In genomic region chr1:33719771-33720670, GRCh38 we compare ENCODE assay signal across 21 cellular contexts.
DNase-seq lines count a peak whose midpoint lies in the region; ATAC-seq and TF ChIP-seq lines count a peak whose summit lies in the region.
"Had no signal": no experiment of that assay in that cellular context is flagged by ENCODE, and none has a peak within 500 bp of the region (broad histone marks: within the 10 kb centered on the region; RNA-seq: fewer than 3 reads in every experiment).

No MANE protein-coding gene starts in this region.

- in situ Hi-C loops in G401 (cut with HindIII; ENCODE audit: low sequenced_read_pairs) = no loop called here

- H3K4me1 ChIP-seq in adipocyte (ENCODE audit: control insufficient read depth, insufficient read depth, low read length) = no peaks in the 10 kb centered on the region
- H3K4me1 ChIP-seq: breast epithelium, lower lobe of right lung had no signal

- H3K27me3 ChIP-seq in AG04450 (ENCODE audit: control insufficient read depth, insufficient read depth, low read length) (no peaks in the 10 kb centered on the region), adipocyte (replicated peaks; ENCODE audit: control insufficient read depth, insufficient read depth, low read length) (no peaks in the 10 kb centered on the region)

- no peaks in the 10 kb centered on the region for H3K9me3 Mint-ChIP-seq in progenitor cell of endocrine pancreas (ENCODE audit: low read depth)
- H3K9me3 Mint-ChIP-seq: activated naive CD8-positive, alpha-beta T cell treated with anti-CD3 and anti-CD28 coated beads for 36 hours; activated T-helper 2 cell treated with anti-CD3 and anti-CD28 coated beads, Interferon-gamma antibody, Interleukin-2, Interleukin-4, amounts not matched to agents 10 μg/mL and 5 μg/mL and 100 μg/mL, durations not matched to agents 14 hours and 24 hours and 36 hours; CD8-positive, alpha-beta memory T cell had no signal

- H3K36me3 Mint-ChIP-seq in progenitor cell of endocrine pancreas (ENCODE audit: insufficient read depth) = no peaks in the 10 kb centered on the region
- H3K36me3 Mint-ChIP-seq: activated naive CD8-positive, alpha-beta T cell treated with anti-CD3 and anti-CD28 coated beads for 36 hours; CD8-positive, alpha-beta memory T cell had no signal

- no peaks in the 10 kb centered on the region for H3K4me1 Mint-ChIP-seq in progenitor cell of endocrine pancreas (ENCODE audit: low read depth)
- H3K4me1 Mint-ChIP-seq: activated naive CD8-positive, alpha-beta T cell treated with anti-CD3 and anti-CD28 coated beads for 36 hours; CD8-positive, alpha-beta memory T cell had no signal

- DNase-seq in AG04450 (ENCODE audit: low read depth, low spot score) (peak; percentile 7), G401 (ENCODE audit: low spot score) (peak; percentile 14), adipocyte (ENCODE audit: low read depth) (peak; percentile 27), iris pigment epithelial cell (ENCODE audit: low read depth) (peak; percentile 2), progenitor cell of endocrine pancreas (ENCODE audit: low spot score, unreplicated experiment) (no peak), RWPE1 (ENCODE audit: low spot score) (no peak), NCI-H82 treated with DMSO at 0.1 percent for 48 hours (lab: John Stamatoyannopoulos, UW; ENCODE audit: unreplicated experiment) (no peak)
- DNase-seq: activated naive CD8-positive, alpha-beta T cell treated with anti-CD3 and anti-CD28 coated beads for 36 hours; CD8-positive, alpha-beta memory T cell; foreskin melanocyte; Karpas-422; kidney; lower lobe of right lung; NCI-H1092 treated with DMSO at 0.1 percent for 48 hours; NCI-H2081; NCI-H524 treated with DMSO at 0.1 percent for 48 hours; T1000 had no signal

- no peak for TF ChIP-seq CTCF in AG04450 (IDR thresholded peaks at IDR 0.05; ENCODE audit: low read depth, low read length)
- TF ChIP-seq CTCF in progenitor cell of endocrine pancreas (IDR thresholded peaks at IDR 0.05; ENCODE audit: unreplicated experiment) = no peak
- TF ChIP-seq CTCF in RWPE1 (conservative IDR thresholded peaks at IDR 0.05; ENCODE audit: low read depth) = no peak

- ATAC-seq in GM21526 (IDR thresholded peaks at IDR 0.05; ENCODE audit: low FRiP score, unreplicated experiment) = no peak
- ATAC-seq: HCT116, lower lobe of right lung had no signal

- H3K4me3 ChIP-seq in AG04450 (ENCODE audit: low read depth, low read length) (no peak overlapping the region), adipocyte (ENCODE audit: low read length) (no peak overlapping the region)
- H3K4me3 ChIP-seq: breast epithelium, lower lobe of right lung had no signal

- H3K27ac ChIP-seq in AG04450 (ENCODE audit: low read depth, low read length) (no peak overlapping the region), RWPE1 (no peak overlapping the region)
- H3K27ac ChIP-seq: breast epithelium, lower lobe of right lung had no signal

- H3K4me3 Mint-ChIP-seq in progenitor cell of endocrine pancreas (ENCODE audit: low read depth) = no peak overlapping the region
- H3K4me3 Mint-ChIP-seq: activated naive CD8-positive, alpha-beta T cell treated with anti-CD3 and anti-CD28 coated beads for 36 hours; CD8-positive, alpha-beta memory T cell had no signal

- H3K9me3 ChIP-seq in AG04450 (ENCODE audit: control insufficient read depth, insufficient read depth, low read length) = no peaks in the 10 kb centered on the region
- no peaks in the 10 kb centered on the region for H3K9me3 ChIP-seq in adipocyte (ENCODE audit: control insufficient read depth, low read length)
- H3K9me3 ChIP-seq: breast epithelium, lower lobe of right lung had no signal

- CTCF ChIA-PET in AG04450 (lab: Charles Lee) (interaction anchor here (0.5 to 1.0 kb wide), 2 partner anchors 16 to 87 kb away, joined by 3 to 6 read pairs; no protein-coding TSS in a partner anchor), RWPE1 (lab: Yijun Ruan, JAX) (no interaction called here)

- H3K27ac Mint-ChIP-seq in progenitor cell of endocrine pancreas = no peak overlapping the region
- H3K27ac Mint-ChIP-seq: activated naive CD8-positive, alpha-beta T cell treated with anti-CD3 and anti-CD28 coated beads for 36 hours; activated T-helper 2 cell treated with anti-CD3 and anti-CD28 coated beads, Interferon-gamma antibody, Interleukin-2, Interleukin-4, amounts not matched to agents 10 μg/mL and 5 μg/mL and 100 μg/mL, durations not matched to agents 14 hours and 24 hours and 36 hours; CD8-positive, alpha-beta memory T cell had no signal

- H3K9ac ChIP-seq in adipocyte (ENCODE audit: low read length) = no peak overlapping the region

- POLR2A ChIA-PET in AG04450 (lab: Yijun Ruan, JAX) = no interaction called here
- POLR2A ChIA-PET in RWPE1 (lab: Yijun Ruan, JAX; ENCODE audit: low non-redundant PET) = no interaction called here

- H3K36me3 ChIP-seq in adipocyte (ENCODE audit: control insufficient read depth, insufficient read depth, low read length, severe bottlenecking) = peaks cover 12% of the 10 kb centered on the region
- H3K36me3 ChIP-seq: breast epithelium, lower lobe of right lung had no signal

- peaks cover 34% of the 10 kb centered on the region for H3K27me3 Mint-ChIP-seq in progenitor cell of endocrine pancreas
- H3K27me3 Mint-ChIP-seq: activated naive CD8-positive, alpha-beta T cell treated with anti-CD3 and anti-CD28 coated beads for 36 hours had no signal

Comparison
In these comparisons a context has a peak if more than half of its experiments do, and no peak if none do; other contexts are left out.
1. DNase-seq: peak in AG04450 (single experiment), G401 (single experiment), adipocyte (single experiment) and iris pigment epithelial cell (single experiment); none in progenitor cell of endocrine pancreas (single experiment), RWPE1 (single experiment) and NCI-H82 treated with DMSO at 0.1 percent for 48 hours (single experiment).